Comparison of ENCODE assay signal across 14 cellular contexts in the genomic region with DNA sequence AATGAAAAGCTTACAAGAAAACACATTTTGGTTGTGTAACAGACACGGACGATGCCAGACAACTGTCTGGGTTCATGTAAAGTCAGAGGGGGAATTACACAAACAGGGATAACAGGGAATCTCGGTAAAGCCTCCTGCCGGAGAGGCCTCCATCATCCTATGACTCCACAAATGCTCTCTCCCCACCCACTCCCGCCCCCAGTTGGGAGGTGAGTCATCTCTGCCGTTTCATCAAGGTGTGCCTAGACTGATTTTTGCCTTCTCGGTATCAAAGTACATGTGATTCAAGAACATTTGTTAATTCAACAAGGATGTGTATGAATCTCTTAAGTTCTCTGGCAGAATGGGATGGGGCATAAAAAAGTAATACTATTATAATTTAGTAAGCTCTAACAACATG.
DNase-seq lines count a peak whose midpoint lies in the region; ATAC-seq, FAIRE-seq and TF ChIP-seq lines count a peak whose summit lies in the region.
"Had no signal": no experiment of that assay in that cellular context is flagged by ENCODE, and none has a peak within 500 bp of the region (broad histone marks: within the 10 kb centered on the region; RNA-seq: fewer than 3 reads in every experiment).

No MANE protein-coding gene starts in this region.

- POLR2A ChIA-PET in activated naive CD8-positive, alpha-beta T cell treated with anti-CD3 and anti-CD28 coated beads, Interleukin-2, amount 10 ng/mL, durations not matched to agents 7 days and 5 days (lab: Charles Lee), result no interaction called here

- H3K27ac ChIP-seq in dorsolateral prefrontal cortex, result no peak overlapping the region
- H3K27ac ChIP-seq: ascending aorta had no signal

- H3K27me3 ChIP-seq in dorsolateral prefrontal cortex, result peaks cover 0 to 6% (median 0%) of the 10 kb centered on the region in 45 donors
- H3K27me3 ChIP-seq: ascending aorta had no signal

- no peak for ATAC-seq in activated naive CD8-positive, alpha-beta T cell treated with anti-CD3 and anti-CD28 coated beads, Interleukin-2, amount 10 ng/mL, durations not matched to agents 7 days and 5 days (ENCODE audit: low read depth)

- no peak for TF ChIP-seq POLR2A in GM12891 (IDR thresholded peaks at IDR 0.05; ENCODE audit: low read depth, low read length)

- H3K4me3 ChIP-seq in dorsolateral prefrontal cortex (no peak overlapping the region), foreskin fibroblast (ENCODE audit: low read depth in 1 of 2, low read length in 2 of 2) (no peak overlapping the region)
- H3K4me3 ChIP-seq: ascending aorta had no signal

- peaks cover 2% of the 10 kb centered on the region for H3K36me3 Mint-ChIP-seq in activated naive CD8-positive, alpha-beta T cell treated with anti-CD3 and anti-CD28 coated beads, Interleukin-2, amount 10 ng/mL, durations not matched to agents 7 days and 5 days
- H3K36me3 Mint-ChIP-seq: stimulated activated memory B cell treated with anti-CD40 and anti-IgM and Interleukin-4, amounts not matched to agents 10 μg/mL and 1 μg/mL and 100 μg/mL, for 72 hours had no signal

- peaks cover 20% of the 10 kb centered on the region for H3K4me1 Mint-ChIP-seq in activated naive CD8-positive, alpha-beta T cell treated with anti-CD3 and anti-CD28 coated beads, Interleukin-2, amount 10 ng/mL, durations not matched to agents 7 days and 5 days

- peak overlapping the region; percentile 26 for H3K27ac Mint-ChIP-seq in activated naive CD8-positive, alpha-beta T cell treated with anti-CD3 and anti-CD28 coated beads, Interleukin-2, amount 10 ng/mL, durations not matched to agents 7 days and 5 days
- H3K27ac Mint-ChIP-seq: HFFc6; stimulated activated memory B cell treated with anti-CD40 and anti-IgM and Interleukin-4, amounts not matched to agents 10 μg/mL and 1 μg/mL and 100 μg/mL, for 72 hours had no signal

- TF ChIP-seq CTCF in dorsolateral prefrontal cortex (IDR thresholded peaks at IDR 0.05 in 54 of 56, conservative IDR thresholded peaks at IDR 0.05 in 2 of 56; ENCODE audit: low read depth in 1 of 56, partially characterized antibody in 56 of 56) (no peak), foreskin fibroblast (IDR thresholded peaks at IDR 0.05; ENCODE audit: low read depth, low read length) (no peak)

- H3K9me3 Mint-ChIP-seq in activated naive CD8-positive, alpha-beta T cell treated with anti-CD3 and anti-CD28 coated beads, Interleukin-2, amount 10 ng/mL, durations not matched to agents 7 days and 5 days, result peaks cover 6% of the 10 kb centered on the region
- H3K9me3 Mint-ChIP-seq: HFFc6; stimulated activated memory B cell treated with anti-CD40 and anti-IgM and Interleukin-4, amounts not matched to agents 10 μg/mL and 1 μg/mL and 100 μg/mL, for 72 hours had no signal

- no peak overlapping the region for H3K4me3 Mint-ChIP-seq in activated naive CD8-positive, alpha-beta T cell treated with anti-CD3 and anti-CD28 coated beads, Interleukin-2, amount 10 ng/mL, durations not matched to agents 7 days and 5 days
- H3K4me3 Mint-ChIP-seq: HFFc6; stimulated activated memory B cell treated with anti-CD40 and anti-IgM and Interleukin-4, amounts not matched to agents 10 μg/mL and 1 μg/mL and 100 μg/mL, for 72 hours had no signal

- peak; percentile 31 for DNase-seq in Daoy (ENCODE audit: low read depth)
- DNase-seq in activated CD4-positive, alpha-beta T cell treated with anti-CD3 and anti-CD28 coated beads for 4 hours, result peak; percentile 65 to 74
- DNase-seq in activated naive CD8-positive, alpha-beta T cell treated with anti-CD3 and anti-CD28 coated beads, Interleukin-2, amount 10 ng/mL, durations not matched to agents 7 days and 5 days, result no peak
- peak; percentile 52 for DNase-seq in stimulated activated CD4-positive, alpha-beta T cell treated with anti-CD3 and anti-CD28 coated beads, Interleukin-1b, Interleukin-23, amount 100 ng/mL, for 48 hours
- DNase-seq in dorsolateral prefrontal cortex, result no peak
- no peak for DNase-seq in foreskin fibroblast
- DNase-seq in GM12891 (ENCODE audit: insufficient read length, low spot score), result no peak
- DNase-seq in H4 (ENCODE audit: low spot score), result no peak
- DNase-seq: AML-193, HFFc6, kidney, NCI-H82 had no signal

- no peaks in the 10 kb centered on the region for H3K27me3 Mint-ChIP-seq in activated naive CD8-positive, alpha-beta T cell treated with anti-CD3 and anti-CD28 coated beads, Interleukin-2, amount 10 ng/mL, durations not matched to agents 7 days and 5 days
- H3K27me3 Mint-ChIP-seq: stimulated activated memory B cell treated with anti-CD40 and anti-IgM and Interleukin-4, amounts not matched to agents 10 μg/mL and 1 μg/mL and 100 μg/mL, for 72 hours had no signal

- no peak for FAIRE-seq in GM12891 (lab: Jason Lieb, UNC)
- FAIRE-seq: kidney had no signal

- intact Hi-C loops in dorsolateral prefrontal cortex (cut with DNase I), result no loop called here

TF ChIP-seq in GM12891, 5 proteins besides CTCF, POLR2A, EP300 and RAD21:
- no peak for TF ChIP-seq POU2F2 (IDR thresholded peaks at IDR 0.05; ENCODE audit: low read depth, low read length)
- TF ChIP-seq SPI1 (IDR thresholded peaks at IDR 0.05; ENCODE audit: low read depth, low read length), result no peak
- no peak for TF ChIP-seq PAX5 (IDR thresholded peaks at IDR 0.05; ENCODE audit: insufficient read depth, low read length, severe bottlenecking)
- TF ChIP-seq TAF1 (IDR thresholded peaks at IDR 0.05; ENCODE audit: low read depth, low read length), result no peak

Comparison
In these comparisons a context has a peak if more than half of its experiments do, and no peak if none do; other contexts are left out.
1. DNase-seq: peak in Daoy (single experiment), activated CD4-positive, alpha-beta T cell treated with anti-CD3 and anti-CD28 coated beads for 4 hours (2 of 2) and stimulated activated CD4-positive, alpha-beta T cell treated with anti-CD3 and anti-CD28 coated beads, Interleukin-1b, Interleukin-23, amount 100 ng/mL, for 48 hours (single experiment); none in activated naive CD8-positive, alpha-beta T cell treated with anti-CD3 and anti-CD28 coated beads, Interleukin-2, amount 10 ng/mL, durations not matched to agents 7 days and 5 days (single experiment), dorsolateral prefrontal cortex (0 of 10), foreskin fibroblast (0 of 2), GM12891 (single experiment) and H4 (single experiment).